In genomic region chr14:53883739-53884138, GRCh38 we compare ENCODE assay signal across 28 cellular contexts.
"Had no signal": no experiment of that assay in that cellular context is flagged by ENCODE, and none has a peak within 500 bp of the region (broad histone marks: within the 10 kb centered on the region; RNA-seq: fewer than 3 reads in every experiment).

No MANE protein-coding gene starts in this region.

- H3K4me2 ChIP-seq: neural progenitor cell had no signal

- H3K79me2 ChIP-seq: parathyroid adenoma had no signal

- H3K27ac ChIP-seq: neural progenitor cell, ovary, parathyroid adenoma, psoas muscle, skin epidermis, spleen, suprapubic skin, testis, tibial artery, transverse colon, upper lobe of right lung, uterus had no signal

- H3K4me1 ChIP-seq: neural progenitor cell, parathyroid adenoma, psoas muscle, spleen, suprapubic skin, testis, tibial artery, uterus had no signal

- DNase-seq: natural killer cell; occipital lobe; ovary; posterior cingulate gyrus; psoas muscle; right cardiac atrium; spleen; stimulated activated CD4-positive, alpha-beta T cell treated with anti-CD3 and anti-CD28 coated beads, Interleukin-12 subunit alpha, Interleukin-12 subunit beta, amount 100 ng/mL, for 4 hours; stimulated activated CD4-positive, alpha-beta T cell treated with anti-CD3 and anti-CD28 coated beads, Interleukin-1b, Interleukin-23, amount 100 ng/mL, for 48 hours; stimulated activated CD4-positive, alpha-beta T cell treated with anti-CD3 and anti-CD28 coated beads, Interleukin-4, amount 100 ng/mL, for 1 hour; stimulated activated CD4-positive, alpha-beta T cell treated with anti-CD3 and anti-CD28 coated beads, Interleukin-4, amount 100 ng/mL, for 4 hours; stimulated activated CD8-positive, alpha-beta memory T cell treated with anti-CD3 and anti-CD28 coated beads, Interleukin-4, amount 100 ng/mL, for 48 hours; stimulated activated naive CD4-positive, alpha-beta T cell; stimulated activated naive CD8-positive, alpha-beta T cell treated with anti-CD3 and anti-CD28 coated beads, Interleukin-15, amount 100 ng/mL, for 72 hours; stimulated activated naive CD8-positive, alpha-beta T cell treated with anti-CD3 and anti-CD28 coated beads, Interleukin-15, Interleukin-2, amounts not matched to agents 100 U/mL and 50 U/mL, for 24 hours; substantia nigra; testis; tibial artery; transverse colon; upper lobe of right lung; uterus had no signal

- H3K9me3 ChIP-seq: ovary, psoas muscle, spleen, suprapubic skin, testis, tibial artery, transverse colon, upper lobe of right lung, uterus had no signal

- H2AFZ ChIP-seq: neural progenitor cell, parathyroid adenoma had no signal

- H3K27me3 ChIP-seq: neural progenitor cell, ovary, spleen, suprapubic skin, testis, tibial artery, transverse colon, upper lobe of right lung, uterus had no signal

- H3K36me3 ChIP-seq: neural progenitor cell, ovary, spleen, suprapubic skin, tibial artery, transverse colon, upper lobe of right lung, uterus had no signal

- ATAC-seq: natural killer cell; psoas muscle; right cardiac atrium; sciatic nerve; stimulated activated memory B cell treated with anti-CD40 and anti-IgM and Interleukin-4, amounts not matched to agents 10 μg/mL and 1 μg/mL and 100 μg/mL, for 72 hours; stimulated activated naive CD8-positive, alpha-beta T cell treated with anti-CD3 and anti-CD28 coated beads, Interleukin-15, amount 100 ng/mL, for 72 hours; stimulated activated naive CD8-positive, alpha-beta T cell treated with anti-CD3 and anti-CD28 coated beads, Interleukin-15, Interleukin-2, amounts not matched to agents 100 U/mL and 50 U/mL, for 24 hours; upper lobe of right lung had no signal

- H3K9ac ChIP-seq: neural progenitor cell, parathyroid adenoma had no signal

- H3K4me3 ChIP-seq: neural progenitor cell, ovary, psoas muscle, skin epidermis, smooth muscle cell, spleen, suprapubic skin, testis, tibial artery, transverse colon, upper lobe of right lung, uterus had no signal
